1 cellular context compared by ENCODE assay signal in the genomic region with DNA sequence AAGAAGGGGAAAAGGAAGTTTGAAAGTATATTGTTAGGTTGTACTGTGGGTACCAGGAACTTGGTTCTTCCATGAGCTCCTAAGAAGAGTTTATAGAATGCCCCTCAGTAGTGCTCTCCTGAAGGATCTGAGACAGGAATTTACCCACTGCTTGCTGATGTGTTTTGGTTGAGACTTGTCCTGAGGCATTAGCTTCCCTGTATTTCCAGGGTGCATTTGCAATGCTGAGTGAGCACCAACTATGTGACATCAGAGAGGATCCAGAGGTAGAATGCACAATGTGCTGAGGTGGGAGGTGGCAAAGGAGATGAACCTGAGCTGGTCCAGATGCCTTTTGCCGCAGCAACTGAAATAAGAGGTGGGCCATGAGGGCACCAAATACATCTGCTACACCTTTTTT.
TF ChIP-seq lines count a peak whose summit lies in the region.

No MANE protein-coding gene starts in this region.

TF ChIP-seq in GM23338, 12 proteins besides CTCF, POLR2A, EP300 and RAD21 (continued from another document):
- TF ChIP-seq, protein P1, sequence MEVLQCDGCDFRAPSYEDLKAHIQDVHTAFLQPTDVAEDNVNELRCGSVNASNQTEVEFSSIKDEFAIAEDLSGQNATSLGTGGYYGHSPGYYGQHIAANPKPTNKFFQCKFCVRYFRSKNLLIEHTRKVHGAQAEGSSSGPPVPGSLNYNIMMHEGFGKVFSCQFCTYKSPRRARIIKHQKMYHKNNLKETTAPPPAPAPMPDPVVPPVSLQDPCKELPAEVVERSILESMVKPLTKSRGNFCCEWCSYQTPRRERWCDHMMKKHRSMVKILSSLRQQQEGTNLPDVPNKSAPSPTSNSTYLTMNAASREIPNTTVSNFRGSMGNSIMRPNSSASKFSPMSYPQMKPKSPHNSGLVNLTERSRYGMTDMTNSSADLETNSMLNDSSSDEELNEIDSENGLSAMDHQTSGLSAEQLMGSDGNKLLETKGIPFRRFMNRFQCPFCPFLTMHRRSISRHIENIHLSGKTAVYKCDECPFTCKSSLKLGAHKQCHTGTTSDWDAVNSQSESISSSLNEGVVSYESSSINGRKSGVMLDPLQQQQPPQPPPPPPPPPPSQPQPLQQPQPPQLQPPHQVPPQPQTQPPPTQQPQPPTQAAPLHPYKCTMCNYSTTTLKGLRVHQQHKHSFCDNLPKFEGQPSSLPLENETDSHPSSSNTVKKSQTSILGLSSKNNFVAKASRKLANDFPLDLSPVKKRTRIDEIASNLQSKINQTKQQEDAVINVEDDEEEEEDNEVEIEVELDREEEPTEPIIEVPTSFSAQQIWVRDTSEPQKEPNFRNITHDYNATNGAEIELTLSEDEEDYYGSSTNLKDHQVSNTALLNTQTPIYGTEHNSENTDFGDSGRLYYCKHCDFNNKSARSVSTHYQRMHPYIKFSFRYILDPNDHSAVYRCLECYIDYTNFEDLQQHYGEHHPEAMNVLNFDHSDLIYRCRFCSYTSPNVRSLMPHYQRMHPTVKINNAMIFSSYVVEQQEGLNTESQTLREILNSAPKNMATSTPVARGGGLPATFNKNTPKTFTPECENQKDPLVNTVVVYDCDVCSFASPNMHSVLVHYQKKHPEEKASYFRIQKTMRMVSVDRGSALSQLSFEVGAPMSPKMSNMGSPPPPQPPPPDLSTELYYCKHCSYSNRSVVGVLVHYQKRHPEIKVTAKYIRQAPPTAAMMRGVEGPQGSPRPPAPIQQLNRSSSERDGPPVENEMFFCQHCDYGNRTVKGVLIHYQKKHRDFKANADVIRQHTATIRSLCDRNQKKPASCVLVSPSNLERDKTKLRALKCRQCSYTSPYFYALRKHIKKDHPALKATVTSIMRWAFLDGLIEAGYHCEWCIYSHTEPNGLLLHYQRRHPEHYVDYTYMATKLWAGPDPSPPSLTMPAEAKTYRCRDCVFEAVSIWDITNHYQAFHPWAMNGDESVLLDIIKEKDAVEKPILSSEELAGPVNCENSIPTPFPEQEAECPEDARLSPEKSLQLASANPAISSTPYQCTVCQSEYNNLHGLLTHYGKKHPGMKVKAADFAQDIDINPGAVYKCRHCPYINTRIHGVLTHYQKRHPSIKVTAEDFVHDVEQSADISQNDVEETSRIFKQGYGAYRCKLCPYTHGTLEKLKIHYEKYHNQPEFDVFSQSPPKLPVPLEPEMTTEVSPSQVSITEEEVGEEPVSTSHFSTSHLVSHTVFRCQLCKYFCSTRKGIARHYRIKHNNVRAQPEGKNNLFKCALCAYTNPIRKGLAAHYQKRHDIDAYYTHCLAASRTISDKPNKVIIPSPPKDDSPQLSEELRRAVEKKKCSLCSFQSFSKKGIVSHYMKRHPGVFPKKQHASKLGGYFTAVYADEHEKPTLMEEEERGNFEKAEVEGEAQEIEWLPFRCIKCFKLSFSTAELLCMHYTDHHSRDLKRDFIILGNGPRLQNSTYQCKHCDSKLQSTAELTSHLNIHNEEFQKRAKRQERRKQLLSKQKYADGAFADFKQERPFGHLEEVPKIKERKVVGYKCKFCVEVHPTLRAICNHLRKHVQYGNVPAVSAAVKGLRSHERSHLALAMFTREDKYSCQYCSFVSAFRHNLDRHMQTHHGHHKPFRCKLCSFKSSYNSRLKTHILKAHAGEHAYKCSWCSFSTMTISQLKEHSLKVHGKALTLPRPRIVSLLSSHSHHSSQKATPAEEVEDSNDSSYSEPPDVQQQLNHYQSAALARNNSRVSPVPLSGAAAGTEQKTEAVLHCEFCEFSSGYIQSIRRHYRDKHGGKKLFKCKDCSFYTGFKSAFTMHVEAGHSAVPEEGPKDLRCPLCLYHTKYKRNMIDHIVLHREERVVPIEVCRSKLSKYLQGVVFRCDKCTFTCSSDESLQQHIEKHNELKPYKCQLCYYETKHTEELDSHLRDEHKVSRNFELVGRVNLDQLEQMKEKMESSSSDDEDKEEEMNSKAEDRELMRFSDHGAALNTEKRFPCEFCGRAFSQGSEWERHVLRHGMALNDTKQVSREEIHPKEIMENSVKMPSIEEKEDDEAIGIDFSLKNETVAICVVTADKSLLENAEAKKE (CRISPR knock-in tag; IDR thresholded peaks at IDR 0.05) = no peak
- TF ChIP-seq ZNF114 (CRISPR knock-in tag; IDR thresholded peaks at IDR 0.05) = no peak
